Comparison of ENCODE assay signal across 8 cellular contexts in the genomic region with DNA sequence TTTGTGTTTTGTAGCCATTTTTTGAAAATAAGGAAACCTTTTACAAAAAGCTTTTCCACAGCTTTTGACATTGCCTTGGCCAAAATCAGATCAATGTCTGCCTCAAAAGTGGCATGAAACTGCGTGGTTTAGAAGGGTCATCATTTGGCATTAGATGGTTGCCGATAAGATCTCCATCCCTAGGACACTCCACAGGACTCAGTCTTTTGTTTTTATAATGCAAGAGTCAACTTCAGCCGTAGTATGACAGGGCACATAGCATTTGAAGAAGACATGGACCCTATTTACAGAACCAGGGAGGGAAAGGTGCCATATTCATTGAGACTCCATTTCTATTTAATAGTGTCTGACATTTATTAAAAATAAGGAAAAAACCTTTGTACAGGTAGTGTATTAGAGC. TPM values are rescaled to one million over a fixed set of nuclear protein-coding genes. Genes with fewer than 3 reads are reported as not detected.
DNase-seq lines count a peak whose midpoint lies in the region; ATAC-seq and TF ChIP-seq lines count a peak whose summit lies in the region.

No MANE protein-coding gene starts in this region.

- ATAC-seq in heart left ventricle (no peak), left cardiac atrium (no peak), lower lobe of right lung (no peak)

- TF ChIP-seq POLR2A in heart left ventricle (IDR thresholded peaks at IDR 0.05) = no peak

- H3K4me1 ChIP-seq in heart left ventricle (peaks cover 0 to 18% (median 6%) of the 10 kb centered on the region in 12 donors), lower lobe of right lung (no peaks in the 10 kb centered on the region), tibial artery (peaks cover 0 to 6% (median 3%) of the 10 kb centered on the region in 4 donors)

- WGBS in heart left ventricle, 4 donors = 54 to 69% (median 66%) methylated on average over 3 of the region's 3 CpGs

- H3K4me3 ChIP-seq in heart left ventricle (peak overlapping the region in 10 of 12 donors; percentile 47 to 83 (median 64)), astrocyte of the cerebellum (ENCODE audit: low read depth, low read length) (peak overlapping the region; percentile 55), lower lobe of right lung (peak overlapping the region; percentile 66), tibial artery (peak overlapping the region; percentile 66 to 68)

- no peak for DNase-seq in heart left ventricle
- no peak for DNase-seq in left cardiac atrium
- no peak for DNase-seq in astrocyte of the cerebellum (ENCODE audit: low read depth)
- no peak for DNase-seq in lower lobe of right lung
- DNase-seq in tibial artery = no peak
- no peak for DNase-seq in NCI-H226
- DNase-seq in mucosa of gallbladder (ENCODE audit: low spot score) = no peak
- DNase-seq in NCI-H1436 (lab: John Stamatoyannopoulos, UW) = no peak

- H3K36me3 ChIP-seq in heart left ventricle (peaks cover 0 to 5% (median 0%) of the 10 kb centered on the region in 9 donors), lower lobe of right lung (no peaks in the 10 kb centered on the region), tibial artery (no peaks in the 10 kb centered on the region)

- H3K27ac ChIP-seq in heart left ventricle = peak overlapping the region in 4 of 12 donors; percentile 79 to 88 (median 86)
- H3K27ac ChIP-seq in lower lobe of right lung = no peak overlapping the region
- H3K27ac ChIP-seq in tibial artery = peak overlapping the region in 1 of 2 donors; percentile 85

- no peaks in the 10 kb centered on the region for H3K27me3 ChIP-seq in heart left ventricle
- H3K27me3 ChIP-seq in lower lobe of right lung (ENCODE audit: low read depth) = no peaks in the 10 kb centered on the region
- H3K27me3 ChIP-seq in tibial artery = no peaks in the 10 kb centered on the region

- H3K9me3 ChIP-seq in heart left ventricle = no peaks in the 10 kb centered on the region
- H3K9me3 ChIP-seq in lower lobe of right lung = no peaks in the 10 kb centered on the region
- no peaks in the 10 kb centered on the region for H3K9me3 ChIP-seq in tibial artery

- in situ Hi-C loops in astrocyte of the cerebellum (cut with HindIII; ENCODE audit: low sequenced_read_pairs) = no loop called here

- TF ChIP-seq CTCF in heart left ventricle (IDR thresholded peaks at IDR 0.05) (no peak), astrocyte of the cerebellum (IDR thresholded peaks at IDR 0.05; ENCODE audit: low read depth, low read length, missing control alignments) (no peak), lower lobe of right lung (IDR thresholded peaks at IDR 0.05) (no peak), tibial artery (IDR thresholded peaks at IDR 0.05) (no peak)

- intact Hi-C loops in heart left ventricle (cut with DNase I) = no loop called here
- intact Hi-C loops in left cardiac atrium (cut with DNase I) = no loop called here
- intact Hi-C loops in lower lobe of right lung (cut with DNase I) = no loop called here
- intact Hi-C loops in tibial artery (cut with DNase I; ENCODE audit: low total_unique reads) = loop anchor here (10.0 kb wide), 1 partner anchor 86 kb away; no protein-coding TSS in a partner anchor

RNA-seq across cellular contexts. Expression of gene RTL8A, which starts 1.3 kb away (rescaled TPM):
- total RNA-seq in heart left ventricle = 10 to 100 TPM; 28.2 to 37.2 (median 34.2) TPM
- 10 to 100 TPM; 76.3 to 85.9 TPM for polyA plus RNA-seq in heart left ventricle
- total RNA-seq in left cardiac atrium = 10 to 100 TPM; 31.0 to 34.9 TPM
- total RNA-seq in lower lobe of right lung = 37.4 TPM
- 44.7 TPM for total RNA-seq in mucosa of gallbladder

RNA-seq across cellular contexts. Expression of gene RTL8C, which starts 18.4 kb away (rescaled TPM):
- total RNA-seq in heart left ventricle = 100 to 1,000 TPM; 240 to 386 (median 302) TPM
- 100 to 1,000 TPM; 316 to 447 TPM for polyA plus RNA-seq in heart left ventricle
- total RNA-seq in left cardiac atrium = 100 to 1,000 TPM; 195 to 218 TPM
- total RNA-seq in lower lobe of right lung = 66.8 TPM
- total RNA-seq in mucosa of gallbladder = 114 TPM

RNA-seq across cellular contexts. Expression of gene RTL8B, which starts 28.3 kb away (rescaled TPM):
- total RNA-seq in heart left ventricle (10 to 100 TPM; 13.2 to 21.6 (median 15.4) TPM), left cardiac atrium (10 to 100 TPM; 10.8 to 14.2 TPM), lower lobe of right lung (11.9 TPM), mucosa of gallbladder (11.5 TPM)
- polyA plus RNA-seq in heart left ventricle = 10 to 100 TPM; 14.2 to 24.9 TPM

RNA-seq across cellular contexts. Expression of gene SMIM10L2B, which starts 47.9 kb away (rescaled TPM):
- total RNA-seq in heart left ventricle (1 to 10 TPM; 2.2 to 5.7 (median 3.6) TPM), left cardiac atrium (1 to 10 TPM; 6.7 to 7.8 TPM), lower lobe of right lung (2.0 TPM), mucosa of gallbladder (4.3 TPM)
- 1 to 10 TPM; 1.5 to 5.3 TPM for polyA plus RNA-seq in heart left ventricle

RNA-seq across cellular contexts. Expression of gene SMIM10, which starts 59.8 kb away (rescaled TPM):
- total RNA-seq in heart left ventricle = 1 to 10 TPM; 3.5 to 7.4 (median 6.7) TPM
- polyA plus RNA-seq in heart left ventricle = 10 to 100 TPM in 1 of 2 donors, 1 to 10 TPM in 1; 5.5 to 13.1 TPM
- 1 to 10 TPM; 6.2 to 6.9 TPM for total RNA-seq in left cardiac atrium
- total RNA-seq in lower lobe of right lung = 4.1 TPM
- 4.1 TPM for total RNA-seq in mucosa of gallbladder
